20 cellular contexts compared by ENCODE assay signal in the genomic region with DNA sequence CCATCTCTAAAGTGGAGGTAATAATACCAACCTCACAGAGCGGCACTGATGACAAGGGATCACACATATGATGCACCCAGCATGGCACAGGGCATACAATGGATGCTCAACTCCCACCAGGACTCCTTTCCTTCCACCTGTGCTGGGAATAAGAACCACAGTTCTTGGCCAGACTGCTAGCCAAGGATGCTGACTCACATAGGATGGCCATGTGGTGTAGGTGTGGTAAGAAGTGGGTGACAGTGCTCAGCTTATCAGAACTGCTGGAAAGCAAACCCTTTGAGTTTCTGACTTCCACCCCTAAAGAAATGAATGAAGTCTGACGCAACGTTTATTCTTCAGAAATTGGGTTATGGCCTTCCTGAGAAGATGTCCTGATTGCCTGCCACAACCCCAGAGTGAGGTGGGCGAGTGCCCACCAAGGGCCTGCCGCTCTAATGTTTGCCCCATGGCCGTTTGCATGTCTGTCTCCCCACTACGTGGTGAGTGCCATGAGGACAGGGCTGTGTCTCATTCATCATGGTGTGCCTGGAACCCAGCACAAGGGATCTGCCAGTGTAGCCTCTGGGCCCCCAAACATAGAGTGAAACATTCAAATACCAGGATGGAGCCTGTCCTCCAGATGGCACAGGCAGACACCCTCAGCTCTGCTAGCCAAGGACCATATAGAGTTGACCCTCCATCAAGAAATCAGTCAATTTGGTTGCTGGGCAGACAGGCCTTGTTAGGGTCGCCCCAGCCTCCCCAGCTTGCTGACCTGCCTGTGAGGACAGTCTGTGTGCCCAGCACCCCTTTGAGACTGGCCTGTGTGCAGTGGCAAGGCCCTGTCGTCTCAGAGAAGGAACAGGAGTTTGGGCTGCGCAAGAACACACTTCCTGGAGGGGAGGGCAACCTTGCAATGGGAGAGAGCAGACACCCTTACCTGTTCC. TPM values are rescaled to one million over a fixed set of nuclear protein-coding genes. Genes with fewer than 3 reads are reported as not detected.
"Had no signal": no experiment of that assay in that cellular context is flagged by ENCODE, and none has a peak within 500 bp of the region (broad histone marks: within the 10 kb centered on the region; RNA-seq: fewer than 3 reads in every experiment).

No MANE protein-coding gene starts in this region.

- H3K27me3 Mint-ChIP-seq: activated CD4-positive, alpha-beta T cell treated with anti-CD3 and anti-CD28 coated beads, Interleukin-2, amount 10 ng/mL, durations not matched to agents 24 days and 14 days; stimulated activated naive CD8-positive, alpha-beta T cell treated with anti-CD3 and anti-CD28 coated beads, Interleukin-15, Interleukin-2, amounts not matched to agents 100 ng/mL and 50 ng/mL, for 24 hours had no signal

- DNase-seq: activated CD4-positive, alpha-beta T cell treated with anti-CD3 and anti-CD28 coated beads, Interleukin-2, amount 10 ng/mL, durations not matched to agents 24 days and 14 days; activated effector memory CD4-positive, alpha-beta T cell treated with Interleukin-2 at 50 U/mL for 16 hours; activated T-cell treated with anti-CD3 and anti-CD28 coated beads for 4 hours; amygdala; effector CD4-positive, alpha-beta T cell; hypothalamus; left colon; mucosa of descending colon; occipital lobe; psoas muscle; sigmoid colon; stimulated activated CD4-positive, alpha-beta T cell treated with anti-CD3 and anti-CD28 coated beads, Interleukin-12 subunit alpha, Interleukin-12 subunit beta, amount 100 ng/mL, for 4 hours had no signal

- H3K36me3 ChIP-seq: sigmoid colon, thoracic aorta had no signal

- H3K36me3 Mint-ChIP-seq: activated naive CD4-positive, alpha-beta T cell treated with anti-CD3 and anti-CD28 coated beads, Interleukin-2, amount 50 U/mL, for 72 hours; natural killer cell treated with Interleukin-12 subunit alpha and Interleukin-12 subunit beta and Interleukin-15 and Interleukin-18, amount 100 ng/mL, for 72 hours had no signal

- H3K4me3 Mint-ChIP-seq: activated CD4-positive, alpha-beta T cell treated with anti-CD3 and anti-CD28 coated beads, Interleukin-2, amount 10 ng/mL, durations not matched to agents 24 days and 14 days; natural killer cell treated with Interleukin-12 subunit alpha and Interleukin-12 subunit beta and Interleukin-15 and Interleukin-18, amount 100 ng/mL, for 72 hours; stimulated activated naive CD8-positive, alpha-beta T cell treated with anti-CD3 and anti-CD28 coated beads, Interleukin-15, Interleukin-2, amounts not matched to agents 100 ng/mL and 50 ng/mL, for 24 hours; T-helper 1 cell treated with Interleukin-12 subunit alpha and Interleukin-12 subunit beta and Interleukin-4 antibody, amounts not matched to agents 30 μg/mL and 1 μg/mL, for 36 hours; WTC11 had no signal

- ATAC-seq: activated naive CD4-positive, alpha-beta T cell treated with anti-CD3 and anti-CD28 coated beads, Interleukin-2, amount 50 U/mL, for 72 hours; left colon; mucosa of descending colon; natural killer cell treated with Interleukin-12 subunit alpha and Interleukin-12 subunit beta and Interleukin-15 and Interleukin-18, amount 100 ng/mL, for 72 hours; psoas muscle; WTC11 had no signal

- H3K27me3 ChIP-seq: sigmoid colon had no signal

- H3K4me1 Mint-ChIP-seq: activated CD4-positive, alpha-beta T cell treated with anti-CD3 and anti-CD28 coated beads, Interleukin-2, amount 10 ng/mL, durations not matched to agents 24 days and 14 days; WTC11 had no signal

- H3K9me3 Mint-ChIP-seq: activated CD4-positive, alpha-beta T cell treated with anti-CD3 and anti-CD28 coated beads, Interleukin-2, amount 10 ng/mL, durations not matched to agents 24 days and 14 days; natural killer cell treated with Interleukin-12 subunit alpha and Interleukin-12 subunit beta and Interleukin-15 and Interleukin-18, amount 100 ng/mL, for 72 hours; T-helper 1 cell treated with Interleukin-12 subunit alpha and Interleukin-12 subunit beta and Interleukin-4 antibody, amounts not matched to agents 30 μg/mL and 1 μg/mL, for 36 hours had no signal

- H3K27ac ChIP-seq: psoas muscle, sigmoid colon, SK-N-MC, thoracic aorta had no signal

- H3K9me3 ChIP-seq: mucosa of descending colon, psoas muscle, sigmoid colon, thoracic aorta had no signal

- H3K4me3 ChIP-seq: mucosa of descending colon, psoas muscle, sigmoid colon, SK-N-MC, thoracic aorta had no signal

- H3K4me1 ChIP-seq: psoas muscle, sigmoid colon had no signal

- H3K27ac Mint-ChIP-seq: activated CD4-positive, alpha-beta T cell treated with anti-CD3 and anti-CD28 coated beads, Interleukin-2, amount 10 ng/mL, durations not matched to agents 24 days and 14 days; activated naive CD4-positive, alpha-beta T cell treated with anti-CD3 and anti-CD28 coated beads, Interleukin-2, amount 50 U/mL, for 72 hours; natural killer cell treated with Interleukin-12 subunit alpha and Interleukin-12 subunit beta and Interleukin-15 and Interleukin-18, amount 100 ng/mL, for 72 hours; stimulated activated naive CD8-positive, alpha-beta T cell treated with anti-CD3 and anti-CD28 coated beads, Interleukin-15, Interleukin-2, amounts not matched to agents 100 ng/mL and 50 ng/mL, for 24 hours; T-helper 1 cell treated with Interleukin-12 subunit alpha and Interleukin-12 subunit beta and Interleukin-4 antibody, amounts not matched to agents 30 μg/mL and 1 μg/mL, for 36 hours; WTC11 had no signal

RNA-seq across cellular contexts. Expression of a gene that starts 57.6 kb away (rescaled TPM):
- total RNA-seq: activated CD4-positive, alpha-beta T cell treated with anti-CD3 and anti-CD28 coated beads, Interleukin-2, amount 10 ng/mL, durations not matched to agents 24 days and 14 days; activated CD8-positive, alpha-beta memory T cell treated with anti-CD3 and anti-CD28 coated beads for 36 hours; activated naive CD4-positive, alpha-beta T cell treated with anti-CD3 and anti-CD28 coated beads, Interleukin-2, amount 50 U/mL, for 72 hours; natural killer cell treated with Interleukin-12 subunit alpha and Interleukin-12 subunit beta and Interleukin-15 and Interleukin-18, amount 100 ng/mL, for 72 hours had no signal
